ENCODE assay signal across 8 cellular contexts in the genomic region with DNA sequence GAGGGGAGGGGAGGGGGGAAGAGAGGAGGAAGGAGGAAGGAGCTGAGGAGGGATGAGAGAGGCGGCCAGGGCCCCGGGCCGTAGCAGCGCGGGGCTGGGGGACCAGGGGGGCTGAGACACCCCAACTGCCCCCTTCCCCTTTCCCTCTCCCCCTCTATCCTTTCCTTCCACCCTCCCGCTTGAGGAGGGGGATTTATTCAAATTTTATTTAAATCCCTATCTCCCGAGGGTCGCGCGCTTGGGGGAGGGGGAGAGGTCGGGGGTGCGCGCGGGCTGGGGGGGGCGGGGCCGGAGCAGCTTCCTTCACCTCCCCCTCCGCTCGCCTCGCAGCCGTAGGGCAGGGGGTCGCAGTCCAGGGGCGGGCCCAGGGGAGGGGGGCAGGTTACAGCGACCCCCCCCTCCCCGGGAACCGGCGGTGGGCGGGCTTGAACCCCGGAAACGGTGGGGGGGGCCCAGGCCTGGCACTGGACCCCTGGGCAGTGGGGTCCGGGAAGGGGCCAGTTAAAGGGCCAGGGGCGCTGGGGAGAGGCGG. TPM values are rescaled to one million over a fixed set of nuclear protein-coding genes. Genes with fewer than 3 reads are reported as not detected.
DNase-seq lines count a peak whose midpoint lies in the region; ATAC-seq and TF ChIP-seq lines count a peak whose summit lies in the region.

Gene FBXL19, plus strand, starts transcription at position 19 of the 532 bp plus-strand sequence. CDS start 2,183 bp downstream, outside the sequence.

- peak within 1 kb of the TSS; percentile 96 for H2AFZ ChIP-seq in PC-3 (ENCODE audit: low read length)

- no peaks in the 10 kb centered on the region for H3K9me3 ChIP-seq in PC-3 (ENCODE audit: low read length)

- no peaks in the 10 kb centered on the region for H4K20me1 ChIP-seq in PC-3 (ENCODE audit: low read length)

- H3F3A ChIP-seq in PC-3 (ENCODE audit: low read length, unreplicated experiment), result no peaks in the 10 kb centered on the region

- intact Hi-C loops in PC-3 (cut with micrococcal nuclease), result no loop called here

- H3K27ac ChIP-seq in PC-3 (ENCODE audit: low read length), result peak within 1 kb of the TSS; percentile 78

- H3K4me3 ChIP-seq in GM12865 (ENCODE audit: low read depth, low read length), result peak within 1 kb of the TSS; percentile 90
- peak within 1 kb of the TSS; percentile 86 for H3K4me3 ChIP-seq in PC-3 (ENCODE audit: low read length)

- BruUV-seq in PC-3 (replicated peaks; lab: Mats Ljungman, UMichigan), result no TSS peak

- CTCF ChIA-PET in PC-3 (lab: Charles Lee), result interaction anchor here (0.6 kb wide), 1 partner anchor 49 kb away, joined by 3 read pairs; no protein-coding TSS in a partner anchor

- peaks cover 6% of the 10 kb centered on the region for H3K79me2 ChIP-seq in PC-3 (ENCODE audit: low read length)

- peak within 1 kb of the TSS; percentile 96 for H3K4me2 ChIP-seq in PC-3 (ENCODE audit: low read length)

- no peak for TF ChIP-seq CTCF in GM12865 (IDR thresholded peaks at IDR 0.05; ENCODE audit: insufficient read depth, low read depth, low read length, missing control alignments)
- no peak for TF ChIP-seq CTCF in PC-3 (conservative IDR thresholded peaks at IDR 0.05; ENCODE audit: low read depth, low read length)

- ATAC-seq in PC-3 (no peak), GM19023 (IDR thresholded peaks at IDR 0.05; ENCODE audit: unreplicated experiment) (no peak), HG02884 (IDR thresholded peaks at IDR 0.05; ENCODE audit: unreplicated experiment) (no peak)

- peak within 1 kb of the TSS; percentile 86 for H3K9ac ChIP-seq in PC-3 (ENCODE audit: low read length)

- no peaks in the 10 kb centered on the region for H3K27me3 ChIP-seq in PC-3 (ENCODE audit: low read length)

- H3K36me3 ChIP-seq in PC-3 (ENCODE audit: low read depth, low read length), result no peaks in the 10 kb centered on the region; the same call in 1 of the 2 replicates

- POLR2A ChIA-PET in PC-3 (lab: Charles Lee; ENCODE audit: unreplicated experiment), result no interaction called here

- no peaks in the 10 kb centered on the region for H3K9me2 ChIP-seq in PC-3 (replicated peaks; ENCODE audit: low read length)

- H3K4me1 ChIP-seq in PC-3 (ENCODE audit: insufficient read depth, low read length), result peaks cover 7% of the 10 kb centered on the region

- DNase-seq in GM12865 (ENCODE audit: low read depth) (no peak), PC-3 (no peak), myocyte (ENCODE audit: low read depth) (no peak), medulla oblongata (ENCODE audit: extremely low spot score) (no peak)
- DNase-seq in effector CD8-positive, alpha-beta T cell (lab: John Stamatoyannopoulos, UW), result peak; percentile 25
- no peak for DNase-seq in stimulated activated CD4-positive, alpha-beta T cell treated with anti-CD3 and anti-CD28 coated beads, Interleukin-2, amount 100 ng/mL, for 48 hours

RNA-seq across cellular contexts. Expression of gene FBXL19, which starts in this region (rescaled TPM):
- total RNA-seq in PC-3 (2014; rRNA removed), result 36.2 and 48.5 TPM in 2 replicates
- total RNA-seq in myocyte, result 11.6 and 14.9 TPM in 2 replicates
- 12.7 TPM for polyA plus RNA-seq in myocyte (2012)
